30 cellular contexts compared by ENCODE assay signal in the genomic region with DNA sequence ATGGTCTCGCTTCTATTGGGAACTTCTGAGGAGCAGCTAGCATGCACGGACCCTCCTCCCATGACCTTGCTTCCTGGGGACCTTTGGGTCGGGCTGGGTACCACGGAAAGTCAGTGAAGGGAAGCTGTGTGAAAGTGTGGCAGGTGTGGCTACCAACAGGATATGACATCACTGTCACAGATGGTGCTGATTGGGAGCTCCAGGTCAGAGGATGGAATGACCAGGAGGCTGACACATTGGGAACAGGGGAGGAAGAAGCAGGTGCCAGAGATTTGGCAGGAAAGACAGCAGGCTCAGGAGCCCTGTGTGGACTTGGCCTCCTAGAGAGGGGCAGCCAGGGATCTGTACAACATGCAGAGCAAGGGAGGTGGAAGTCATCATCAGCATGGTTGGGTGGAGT. TPM values are rescaled to one million over a fixed set of nuclear protein-coding genes. Genes with fewer than 3 reads are reported as not detected.
DNase-seq lines count a peak whose midpoint lies in the region; ATAC-seq, FAIRE-seq and TF ChIP-seq lines count a peak whose summit lies in the region.
"Had no signal": no experiment of that assay in that cellular context is flagged by ENCODE, and none has a peak within 500 bp of the region (broad histone marks: within the 10 kb centered on the region; RNA-seq: fewer than 3 reads in every experiment).

No MANE protein-coding gene starts in this region.

- no peak overlapping the region for H3K4me3 Mint-ChIP-seq in activated CD4-positive, alpha-beta T cell treated with anti-CD3 and anti-CD28 coated beads, Interleukin-2, amount 10 ng/mL, durations not matched to agents 24 days and 14 days
- H3K4me3 Mint-ChIP-seq in CD4-positive, alpha-beta memory T cell = peak overlapping the region in 2 of 8 donors; percentile 8 to 36
- no peak overlapping the region for H3K4me3 Mint-ChIP-seq in activated T-helper 17 cell treated with anti-CD3 and anti-CD28 coated beads, Interleukin-2, amount 50 U/mL, for 72 hours
- H3K4me3 Mint-ChIP-seq: activated T-cell treated with anti-CD3 and anti-CD28 coated beads, Interleukin-2, amount 50 U/mL, for 24 hours; HFFc6 had no signal

- no peaks in the 10 kb centered on the region for H3K27me3 Mint-ChIP-seq in activated CD4-positive, alpha-beta T cell treated with anti-CD3 and anti-CD28 coated beads, Interleukin-2, amount 10 ng/mL, durations not matched to agents 24 days and 14 days
- H3K27me3 Mint-ChIP-seq in CD4-positive, alpha-beta memory T cell = no peaks in the 10 kb centered on the region
- no peaks in the 10 kb centered on the region for H3K27me3 Mint-ChIP-seq in activated T-helper 17 cell treated with anti-CD3 and anti-CD28 coated beads, Interleukin-2, amount 50 U/mL, for 72 hours
- H3K27me3 Mint-ChIP-seq: activated T-cell treated with anti-CD3 and anti-CD28 coated beads, Interleukin-2, amount 50 U/mL, for 24 hours had no signal

- ATAC-seq in activated T-helper 17 cell treated with anti-CD3 and anti-CD28 coated beads, Interleukin-2, amount 50 U/mL, for 72 hours (replicated peaks) = no peak
- ATAC-seq in GM21526 (IDR thresholded peaks at IDR 0.05; ENCODE audit: low FRiP score, unreplicated experiment) = no peak
- ATAC-seq: A549, heart right ventricle, left lobe of liver, SK-N-SH treated with all-trans-retinoic acid at 6 μM for 48 hours had no signal

- no peaks in the 10 kb centered on the region for H3K27me3 ChIP-seq in CD4-positive, alpha-beta memory T cell (ENCODE audit: insufficient read depth, low read length)
- H3K27me3 ChIP-seq: BE2C, heart right ventricle, testis, uterus had no signal

- DNase-seq in activated CD4-positive, alpha-beta T cell treated with anti-CD3 and anti-CD28 coated beads, Interleukin-2, amount 10 ng/mL, durations not matched to agents 24 days and 14 days = no peak
- no peak for DNase-seq in activated CD4-positive, alpha-beta T cell treated with anti-CD3 and anti-CD28 coated beads, Interleukin-2, amount 50 U/mL, for 4 hours
- DNase-seq in CD4-positive, alpha-beta memory T cell = no peak
- DNase-seq in kidney tubule cell (ENCODE audit: low spot score) = peak; percentile 20
- DNase-seq in iPS-NIHi11 (ENCODE audit: low spot score) = no peak
- DNase-seq in D721Med (ENCODE audit: insufficient read length, low spot score) = no peak
- DNase-seq: activated T-cell treated with anti-CD3 and anti-CD28 coated beads, Interleukin-2, amount 50 U/mL, for 24 hours; BE2C; effector CD4-positive, alpha-beta T cell; EL; foreskin fibroblast; heart right ventricle; HFFc6; IMR-90; mesendoderm; NCI-H1105; NCI-H2081; NCI-H774; occipital lobe; T-helper 9 cell; testis; uterus; WERI-Rb-1 had no signal

- H3K27ac ChIP-seq in CD4-positive, alpha-beta memory T cell (ENCODE audit: low read depth, low read length) = no peak overlapping the region
- H3K27ac ChIP-seq: A549, heart right ventricle, testis, uterus, WERI-Rb-1 had no signal

- CTCF ChIA-PET in CD4-positive, alpha-beta memory T cell (lab: Charles Lee; ENCODE audit: partially characterized antibody) = interaction anchor here (1.2 to 3.1 kb wide), 3 partner anchors 33 to 43 kb away, joined by 3 to 17 read pairs (median 4); no protein-coding TSS in a partner anchor

- no peak overlapping the region for H3K4me3 ChIP-seq in CD4-positive, alpha-beta memory T cell (ENCODE audit: low read length in 2 of 2)
- H3K4me3 ChIP-seq: A549, heart right ventricle, smooth muscle cell, testis, uterus had no signal

- peaks cover 51% of the 10 kb centered on the region for H3K4me1 Mint-ChIP-seq in activated CD4-positive, alpha-beta T cell treated with anti-CD3 and anti-CD28 coated beads, Interleukin-2, amount 10 ng/mL, durations not matched to agents 24 days and 14 days
- H3K4me1 Mint-ChIP-seq in CD4-positive, alpha-beta memory T cell = peaks cover 50 to 82% (median 66%) of the 10 kb centered on the region in 4 donors
- peaks cover 40% of the 10 kb centered on the region for H3K4me1 Mint-ChIP-seq in activated T-helper 17 cell treated with anti-CD3 and anti-CD28 coated beads, Interleukin-2, amount 50 U/mL, for 72 hours

- H3K9me3 Mint-ChIP-seq in activated CD4-positive, alpha-beta T cell treated with anti-CD3 and anti-CD28 coated beads, Interleukin-2, amount 10 ng/mL, durations not matched to agents 24 days and 14 days = no peaks in the 10 kb centered on the region
- peaks cover 0 to 1% (median 0%) of the 10 kb centered on the region in 8 donors for H3K9me3 Mint-ChIP-seq in CD4-positive, alpha-beta memory T cell
- no peaks in the 10 kb centered on the region for H3K9me3 Mint-ChIP-seq in activated T-helper 17 cell treated with anti-CD3 and anti-CD28 coated beads, Interleukin-2, amount 50 U/mL, for 72 hours
- H3K9me3 Mint-ChIP-seq: activated naive CD4-positive, alpha-beta T cell treated with anti-CD3 and anti-CD28 coated beads, Interleukin-2, amount 50 U/mL, for 72 hours; activated T-cell treated with anti-CD3 and anti-CD28 coated beads, Interleukin-2, amount 50 U/mL, for 24 hours; HFFc6 had no signal

- POLR2A ChIA-PET in CD4-positive, alpha-beta memory T cell (lab: Charles Lee; ENCODE audit: partially characterized antibody) = interaction anchor here (0.6 to 2.0 kb wide), 4 partner anchors 14 to 43 kb away, joined by 3 to 7 read pairs (median 4); no protein-coding TSS in a partner anchor

- peaks cover 74% of the 10 kb centered on the region for H3K4me1 ChIP-seq in CD4-positive, alpha-beta memory T cell (ENCODE audit: insufficient read depth, low read length)
- H3K4me1 ChIP-seq: A549, BE2C, testis, uterus had no signal

- no peak for TF ChIP-seq CTCF in D721Med (IDR thresholded peaks at IDR 0.05; ENCODE audit: insufficient read depth, missing control alignments)

- H3K27ac Mint-ChIP-seq in activated CD4-positive, alpha-beta T cell treated with anti-CD3 and anti-CD28 coated beads, Interleukin-2, amount 10 ng/mL, durations not matched to agents 24 days and 14 days = peak overlapping the region; percentile 29
- peak overlapping the region in 5 of 7 donors; percentile 57 to 85 (median 73) for H3K27ac Mint-ChIP-seq in CD4-positive, alpha-beta memory T cell
- peak overlapping the region; percentile 80 for H3K27ac Mint-ChIP-seq in activated T-helper 17 cell treated with anti-CD3 and anti-CD28 coated beads, Interleukin-2, amount 50 U/mL, for 72 hours
- H3K27ac Mint-ChIP-seq: HFFc6 had no signal

- no peaks in the 10 kb centered on the region for H3K36me3 Mint-ChIP-seq in activated CD4-positive, alpha-beta T cell treated with anti-CD3 and anti-CD28 coated beads, Interleukin-2, amount 10 ng/mL, durations not matched to agents 24 days and 14 days (ENCODE audit: low read depth)
- H3K36me3 Mint-ChIP-seq in CD4-positive, alpha-beta memory T cell = no peaks in the 10 kb centered on the region
- no peaks in the 10 kb centered on the region for H3K36me3 Mint-ChIP-seq in activated T-helper 17 cell treated with anti-CD3 and anti-CD28 coated beads, Interleukin-2, amount 50 U/mL, for 72 hours (ENCODE audit: low read depth)
- H3K36me3 Mint-ChIP-seq: activated naive CD4-positive, alpha-beta T cell treated with anti-CD3 and anti-CD28 coated beads, Interleukin-2, amount 50 U/mL, for 72 hours had no signal

- FAIRE-seq in D721Med (lab: Jason Lieb, UNC) = no peak
- FAIRE-seq: A549 had no signal

- H3K36me3 ChIP-seq in CD4-positive, alpha-beta memory T cell (ENCODE audit: insufficient read depth, low read length) = no peaks in the 10 kb centered on the region
- H3K36me3 ChIP-seq: BE2C, uterus, WERI-Rb-1 had no signal

- no peaks in the 10 kb centered on the region for H3K9me3 ChIP-seq in CD4-positive, alpha-beta memory T cell (ENCODE audit: control insufficient read depth in 1 of 2, low read length in 2 of 2)
- H3K9me3 ChIP-seq: A549, BE2C, heart right ventricle, testis, uterus had no signal

- intact Hi-C loops in activated CD4-positive, alpha-beta T cell treated with anti-CD3 and anti-CD28 coated beads, Interleukin-2, amount 10 ng/mL, durations not matched to agents 24 days and 14 days (cut with micrococcal nuclease) = loop anchor here (5.0 kb wide), 1 partner anchor 34 kb away; a partner anchor contains a TSS
- intact Hi-C loops in CD4-positive, alpha-beta memory T cell (cut with micrococcal nuclease) = loop anchor here (5.0 kb wide), 1 partner anchor 41 kb away; no protein-coding TSS in a partner anchor

RNA-seq across cellular contexts. Expression of a gene that starts 34.0 kb away (rescaled TPM):
- total RNA-seq in activated CD4-positive, alpha-beta T cell treated with anti-CD3 and anti-CD28 coated beads, Interleukin-2, amount 10 ng/mL, durations not matched to agents 24 days and 14 days = 6.3 and 6.4 TPM in 2 replicates
- 1 to 10 TPM; 3.8 to 4.1 TPM for total RNA-seq in CD4-positive, alpha-beta memory T cell
- 1 to 10 TPM; 6.7 to 6.8 TPM for polyA plus RNA-seq in CD4-positive, alpha-beta memory T cell
- 1 to 10 TPM; 3.8 to 4.4 TPM for total RNA-seq in activated T-helper 17 cell treated with anti-CD3 and anti-CD28 coated beads, Interleukin-2, amount 50 U/mL, for 72 hours

RNA-seq across cellular contexts. Expression of a gene that starts 59.4 kb away (rescaled TPM):
- 126 and 130 TPM in 2 replicates for total RNA-seq in activated CD4-positive, alpha-beta T cell treated with anti-CD3 and anti-CD28 coated beads, Interleukin-2, amount 10 ng/mL, durations not matched to agents 24 days and 14 days
- 100 to 1,000 TPM; 147 to 157 TPM for total RNA-seq in CD4-positive, alpha-beta memory T cell
- 10 to 100 TPM; 59.9 to 64.5 TPM for polyA plus RNA-seq in CD4-positive, alpha-beta memory T cell
- 100 to 1,000 TPM in 1 of 2 donors, 10 to 100 TPM in 1; 79.0 to 103 TPM for total RNA-seq in activated T-helper 17 cell treated with anti-CD3 and anti-CD28 coated beads, Interleukin-2, amount 50 U/mL, for 72 hours

RNA-seq across cellular contexts. Expression of a gene that starts 59.7 kb away (rescaled TPM):
- 33.0 and 36.6 TPM in 2 replicates for total RNA-seq in activated CD4-positive, alpha-beta T cell treated with anti-CD3 and anti-CD28 coated beads, Interleukin-2, amount 10 ng/mL, durations not matched to agents 24 days and 14 days
- 10 to 100 TPM; 32.8 to 38.0 TPM for total RNA-seq in CD4-positive, alpha-beta memory T cell
- polyA plus RNA-seq in CD4-positive, alpha-beta memory T cell = 10 to 100 TPM; 28.5 to 34.0 TPM
- total RNA-seq in activated T-helper 17 cell treated with anti-CD3 and anti-CD28 coated beads, Interleukin-2, amount 50 U/mL, for 72 hours = 10 to 100 TPM; 34.1 to 37.4 TPM

Comparison
In these comparisons a context has a peak if more than half of its experiments do, and no peak if none do; other contexts are left out.
1. H3K27ac Mint-ChIP-seq: peak in every context shown above with its lines; median percentile 80 in activated T-helper 17 cell treated with anti-CD3 and anti-CD28 coated beads, Interleukin-2, amount 50 U/mL, for 72 hours; 73 in CD4-positive, alpha-beta memory T cell; 29 in activated CD4-positive, alpha-beta T cell treated with anti-CD3 and anti-CD28 coated beads, Interleukin-2, amount 10 ng/mL, durations not matched to agents 24 days and 14 days.